ENCODE assay signal across 1 cellular context in the genomic region with DNA sequence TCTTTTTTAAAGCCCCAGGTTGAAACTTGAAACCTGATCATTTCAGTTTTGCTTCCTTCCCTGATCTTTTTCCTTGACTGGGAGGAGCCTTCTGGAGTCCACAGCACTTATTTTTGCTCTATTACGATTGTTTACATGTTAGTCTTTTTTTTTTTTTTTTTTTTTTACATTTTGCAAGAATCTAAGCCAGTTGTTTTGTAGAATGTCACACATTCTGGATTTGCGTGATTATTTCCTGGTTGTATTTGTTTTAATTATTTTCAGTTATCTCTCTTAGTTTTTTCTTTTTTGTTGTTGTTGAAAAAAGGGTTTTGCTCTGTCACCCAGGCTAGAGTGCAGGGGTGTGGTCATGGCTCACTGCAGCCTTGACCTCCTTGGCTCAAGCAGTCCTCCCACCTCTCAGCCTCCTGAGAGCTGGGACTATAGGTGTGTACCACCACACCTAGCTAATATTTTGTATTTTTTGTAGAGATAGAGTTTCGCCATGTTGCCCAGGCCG.
TF ChIP-seq lines count a peak whose summit lies in the region.

No MANE protein-coding gene starts in this region.

TF ChIP-seq in K562, 482 proteins besides CTCF, POLR2A, EP300 and RAD21 (continued from another document):
- TF ChIP-seq, protein P1, sequence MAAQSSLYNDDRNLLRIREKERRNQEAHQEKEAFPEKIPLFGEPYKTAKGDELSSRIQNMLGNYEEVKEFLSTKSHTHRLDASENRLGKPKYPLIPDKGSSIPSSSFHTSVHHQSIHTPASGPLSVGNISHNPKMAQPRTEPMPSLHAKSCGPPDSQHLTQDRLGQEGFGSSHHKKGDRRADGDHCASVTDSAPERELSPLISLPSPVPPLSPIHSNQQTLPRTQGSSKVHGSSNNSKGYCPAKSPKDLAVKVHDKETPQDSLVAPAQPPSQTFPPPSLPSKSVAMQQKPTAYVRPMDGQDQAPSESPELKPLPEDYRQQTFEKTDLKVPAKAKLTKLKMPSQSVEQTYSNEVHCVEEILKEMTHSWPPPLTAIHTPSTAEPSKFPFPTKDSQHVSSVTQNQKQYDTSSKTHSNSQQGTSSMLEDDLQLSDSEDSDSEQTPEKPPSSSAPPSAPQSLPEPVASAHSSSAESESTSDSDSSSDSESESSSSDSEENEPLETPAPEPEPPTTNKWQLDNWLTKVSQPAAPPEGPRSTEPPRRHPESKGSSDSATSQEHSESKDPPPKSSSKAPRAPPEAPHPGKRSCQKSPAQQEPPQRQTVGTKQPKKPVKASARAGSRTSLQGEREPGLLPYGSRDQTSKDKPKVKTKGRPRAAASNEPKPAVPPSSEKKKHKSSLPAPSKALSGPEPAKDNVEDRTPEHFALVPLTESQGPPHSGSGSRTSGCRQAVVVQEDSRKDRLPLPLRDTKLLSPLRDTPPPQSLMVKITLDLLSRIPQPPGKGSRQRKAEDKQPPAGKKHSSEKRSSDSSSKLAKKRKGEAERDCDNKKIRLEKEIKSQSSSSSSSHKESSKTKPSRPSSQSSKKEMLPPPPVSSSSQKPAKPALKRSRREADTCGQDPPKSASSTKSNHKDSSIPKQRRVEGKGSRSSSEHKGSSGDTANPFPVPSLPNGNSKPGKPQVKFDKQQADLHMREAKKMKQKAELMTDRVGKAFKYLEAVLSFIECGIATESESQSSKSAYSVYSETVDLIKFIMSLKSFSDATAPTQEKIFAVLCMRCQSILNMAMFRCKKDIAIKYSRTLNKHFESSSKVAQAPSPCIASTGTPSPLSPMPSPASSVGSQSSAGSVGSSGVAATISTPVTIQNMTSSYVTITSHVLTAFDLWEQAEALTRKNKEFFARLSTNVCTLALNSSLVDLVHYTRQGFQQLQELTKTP (IDR thresholded peaks at IDR 0.05; ENCODE audit: low read depth in 1 of 2, partially characterized antibody in 2 of 2), result peak in 1 of 2 experiments; percentile 34
- TF ChIP-seq, protein P2, sequence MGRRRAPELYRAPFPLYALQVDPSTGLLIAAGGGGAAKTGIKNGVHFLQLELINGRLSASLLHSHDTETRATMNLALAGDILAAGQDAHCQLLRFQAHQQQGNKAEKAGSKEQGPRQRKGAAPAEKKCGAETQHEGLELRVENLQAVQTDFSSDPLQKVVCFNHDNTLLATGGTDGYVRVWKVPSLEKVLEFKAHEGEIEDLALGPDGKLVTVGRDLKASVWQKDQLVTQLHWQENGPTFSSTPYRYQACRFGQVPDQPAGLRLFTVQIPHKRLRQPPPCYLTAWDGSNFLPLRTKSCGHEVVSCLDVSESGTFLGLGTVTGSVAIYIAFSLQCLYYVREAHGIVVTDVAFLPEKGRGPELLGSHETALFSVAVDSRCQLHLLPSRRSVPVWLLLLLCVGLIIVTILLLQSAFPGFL (CRISPR knock-in tag; IDR thresholded peaks at IDR 0.05), result no peak
- TF ChIP-seq ZNF41 (CRISPR knock-in tag; conservative IDR thresholded peaks at IDR 0.05), result no peak
- no peak for TF ChIP-seq RFX7 (CRISPR knock-in tag; IDR thresholded peaks at IDR 0.05)
- TF ChIP-seq CUX1 (CRISPR knock-in tag; IDR thresholded peaks at IDR 0.05), result 0 out of 2 replicates have a peak, but pooled peaks have one; percentile 43
- TF ChIP-seq EHMT2 (IDR thresholded peaks at IDR 0.05), result peak; percentile 53; the same call in 1 of the 2 replicates
- no peak for TF ChIP-seq REST (CRISPR knock-in tag; IDR thresholded peaks at IDR 0.05; ENCODE audit: low read depth)
- no peak for TF ChIP-seq PYGO2 (tag; IDR thresholded peaks at IDR 0.05)
- TF ChIP-seq ZNF3 (CRISPR knock-in tag; IDR thresholded peaks at IDR 0.05), result no peak
- TF ChIP-seq, protein P3, sequence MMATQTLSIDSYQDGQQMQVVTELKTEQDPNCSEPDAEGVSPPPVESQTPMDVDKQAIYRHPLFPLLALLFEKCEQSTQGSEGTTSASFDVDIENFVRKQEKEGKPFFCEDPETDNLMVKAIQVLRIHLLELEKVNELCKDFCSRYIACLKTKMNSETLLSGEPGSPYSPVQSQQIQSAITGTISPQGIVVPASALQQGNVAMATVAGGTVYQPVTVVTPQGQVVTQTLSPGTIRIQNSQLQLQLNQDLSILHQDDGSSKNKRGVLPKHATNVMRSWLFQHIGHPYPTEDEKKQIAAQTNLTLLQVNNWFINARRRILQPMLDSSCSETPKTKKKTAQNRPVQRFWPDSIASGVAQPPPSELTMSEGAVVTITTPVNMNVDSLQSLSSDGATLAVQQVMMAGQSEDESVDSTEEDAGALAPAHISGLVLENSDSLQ (IDR thresholded peaks at IDR 0.05), result no peak
- no peak for TF ChIP-seq SPI1 (IDR thresholded peaks at IDR 0.05; ENCODE audit: borderline replicate concordance, low read depth, low read length)
- no peak for TF ChIP-seq NR2F6 (CRISPR knock-in tag; IDR thresholded peaks at IDR 0.05)
- peak in 1 of 2 experiments; percentile 60; a peak in 1 of 4 replicates for TF ChIP-seq MLLT1 (IDR thresholded peaks at IDR 0.05)
- no peak for TF ChIP-seq GATA2 (CRISPR knock-in tag; IDR thresholded peaks at IDR 0.05)
- no peak for TF ChIP-seq GTF2B (IDR thresholded peaks at IDR 0.05; ENCODE audit: extremely low read depth, insufficient read length)
TF ChIP-seq in K562: peak in this region for 40.
